15 cellular contexts compared by ENCODE assay signal in genomic region chr10:95651346-95652115, GRCh38.
"Had no signal": no experiment of that assay in that cellular context is flagged by ENCODE, and none has a peak within 500 bp of the region (broad histone marks: within the 10 kb centered on the region; RNA-seq: fewer than 3 reads in every experiment).

No MANE protein-coding gene starts in this region.

- H3K27me3 Mint-ChIP-seq: activated naive CD4-positive, alpha-beta T cell treated with anti-CD3 and anti-CD28 coated beads, Interleukin-2, amount 50 U/mL, for 24 hours; natural killer cell treated with Interleukin-12 subunit alpha and Interleukin-12 subunit beta and Interleukin-15 and Interleukin-18, amount 100 ng/mL, for 72 hours; progenitor cell of endocrine pancreas had no signal

- H3K27me3 ChIP-seq: body of pancreas, right atrium auricular region had no signal

- ATAC-seq: body of pancreas; esophagus mucosa; natural killer cell treated with Interleukin-12 subunit alpha and Interleukin-12 subunit beta and Interleukin-15 and Interleukin-18, amount 100 ng/mL, for 72 hours had no signal

- H3K9me3 ChIP-seq: body of pancreas, right atrium auricular region, thoracic aorta had no signal

- H3K4me3 Mint-ChIP-seq: activated naive CD4-positive, alpha-beta T cell treated with anti-CD3 and anti-CD28 coated beads, Interleukin-2, amount 50 U/mL, for 24 hours; natural killer cell treated with Interleukin-12 subunit alpha and Interleukin-12 subunit beta and Interleukin-15 and Interleukin-18, amount 100 ng/mL, for 72 hours; T-helper 2 cell treated with Interferon-gamma antibody and Interleukin-4, amounts not matched to agents 5 μg/mL and 100 μg/mL, for 36 hours had no signal

- H3K27ac ChIP-seq: body of pancreas, right atrium auricular region, thoracic aorta had no signal

- DNase-seq: activated T-cell treated with anti-CD3 and anti-CD28 coated beads for 4 hours, amniotic stem cell, body of pancreas, caudate nucleus, foreskin fibroblast, kidney glomerular epithelial cell, mesendoderm, small intestine had no signal

- H3K27ac Mint-ChIP-seq: activated naive CD4-positive, alpha-beta T cell treated with anti-CD3 and anti-CD28 coated beads, Interleukin-2, amount 50 U/mL, for 24 hours; progenitor cell of endocrine pancreas; T-helper 2 cell treated with Interferon-gamma antibody and Interleukin-4, amounts not matched to agents 5 μg/mL and 100 μg/mL, for 36 hours had no signal

- H3K4me3 ChIP-seq: body of pancreas, right atrium auricular region, thoracic aorta had no signal
